Comparison of ENCODE assay signal across 8 cellular contexts in genomic region chr19:10431943-10432735, GRCh38. TPM values are rescaled to one million over a fixed set of nuclear protein-coding genes. Genes with fewer than 3 reads are reported as not detected.
A peak's percentile ranks its signal among the peaks of the same experiment; 100 is the strongest.
DNase-seq lines count a peak whose midpoint lies in the region; ATAC-seq lines count a peak whose summit lies in the region.

No MANE protein-coding gene starts in this region.

- H3K9me2 ChIP-seq in Karpas-422 (replicated peaks; ENCODE audit: insufficient read depth, low read length): no peaks in the 10 kb centered on the region

- H2AFZ ChIP-seq in Karpas-422 (ENCODE audit: low read length): peak overlapping the region; percentile 71; the same call in 1 of the 2 replicates

- no peaks in the 10 kb centered on the region for H3K27me3 Mint-ChIP-seq in natural killer cell treated with Interleukin-12 subunit alpha and Interleukin-12 subunit beta and Interleukin-15 and Interleukin-18, amount 100 ng/mL, for 72 hours

- peak overlapping the region; percentile 48 to 82 (median 70) for H3K27ac ChIP-seq in BLaER1 treated with 17β-estradiol and CSF1 and Interleukin-3, amounts not matched to agents 10 nM and 100 nM
- no peak overlapping the region for H3K27ac ChIP-seq in Karpas-422 (ENCODE audit: low read length)

- no peaks in the 10 kb centered on the region for H3K36me3 ChIP-seq in BLaER1 treated with 17β-estradiol and CSF1 and Interleukin-3, amounts not matched to agents 10 nM and 100 nM
- H3K36me3 ChIP-seq in Karpas-422 (ENCODE audit: insufficient read depth, low read length): no peaks in the 10 kb centered on the region

- H3K4me1 ChIP-seq in BLaER1 treated with 17β-estradiol and CSF1 and Interleukin-3, amounts not matched to agents 10 nM and 100 nM: peaks cover 62 to 92% (median 86%) of the 10 kb centered on the region in 10 experiments
- H3K4me1 ChIP-seq in Karpas-422 (ENCODE audit: low read length): peaks cover 18% of the 10 kb centered on the region

- H3K36me3 Mint-ChIP-seq in natural killer cell treated with Interleukin-12 subunit alpha and Interleukin-12 subunit beta and Interleukin-15 and Interleukin-18, amount 100 ng/mL, for 72 hours: no peaks in the 10 kb centered on the region

- no peaks in the 10 kb centered on the region for H3K79me2 ChIP-seq in Karpas-422 (ENCODE audit: low read length)

- DNase-seq in Karpas-422 (peak; percentile 73), NCI-H1694 (lab: John Stamatoyannopoulos, UW) (no peak)
- peak; percentile 71 for DNase-seq in activated CD8-positive, alpha-beta memory T cell treated with anti-CD3 and anti-CD28 coated beads, Interleukin-2, amount 50 U/mL, for 4 hours
- peak; percentile 81 for DNase-seq in natural killer cell treated with Interleukin-12 subunit alpha and Interleukin-12 subunit beta and Interleukin-15 and Interleukin-18, amount 100 ng/mL, for 72 hours (ENCODE audit: low spot score)

- H3K4me1 Mint-ChIP-seq in natural killer cell treated with Interleukin-12 subunit alpha and Interleukin-12 subunit beta and Interleukin-15 and Interleukin-18, amount 100 ng/mL, for 72 hours (ENCODE audit: low read depth in 2 of 2): peaks cover 50 to 56% of the 10 kb centered on the region in 2 donors

- H3K4me3 Mint-ChIP-seq in natural killer cell treated with Interleukin-12 subunit alpha and Interleukin-12 subunit beta and Interleukin-15 and Interleukin-18, amount 100 ng/mL, for 72 hours: peak overlapping the region; percentile 91

- peak overlapping the region; percentile 84 to 86 for H3K27ac Mint-ChIP-seq in natural killer cell treated with Interleukin-12 subunit alpha and Interleukin-12 subunit beta and Interleukin-15 and Interleukin-18, amount 100 ng/mL, for 72 hours

- H3K9me3 ChIP-seq in BLaER1 treated with 17β-estradiol and CSF1 and Interleukin-3, amounts not matched to agents 10 nM and 100 nM (replicated peaks in 1 of 11): no peaks in the 10 kb centered on the region
- no peaks in the 10 kb centered on the region for H3K9me3 ChIP-seq in Karpas-422 (ENCODE audit: low read length)

- peak overlapping the region; percentile 79 to 98 (median 94) for H3K4me2 ChIP-seq in BLaER1 treated with 17β-estradiol and CSF1 and Interleukin-3, amounts not matched to agents 10 nM and 100 nM
- peak overlapping the region; percentile 71 for H3K4me2 ChIP-seq in Karpas-422 (ENCODE audit: low read depth, low read length, poor library complexity, severe bottlenecking)

- ATAC-seq in esophagus mucosa (peak; percentile 24), GM21515 (IDR thresholded peaks at IDR 0.05; ENCODE audit: unreplicated experiment) (no peak), HG03442 (IDR thresholded peaks at IDR 0.05; ENCODE audit: unreplicated experiment) (no peak)
- ATAC-seq in natural killer cell treated with Interleukin-12 subunit alpha and Interleukin-12 subunit beta and Interleukin-15 and Interleukin-18, amount 100 ng/mL, for 72 hours: peak; percentile 55 to 67

- peak overlapping the region; percentile 55 to 82 (median 69) for H3K9ac ChIP-seq in BLaER1 treated with 17β-estradiol and CSF1 and Interleukin-3, amounts not matched to agents 10 nM and 100 nM
- peak overlapping the region; percentile 53 for H3K9ac ChIP-seq in Karpas-422 (ENCODE audit: low read length)

- H3K27me3 ChIP-seq in BLaER1 treated with 17β-estradiol and CSF1 and Interleukin-3, amounts not matched to agents 10 nM and 100 nM: peaks cover 0 to 13% (median 0%) of the 10 kb centered on the region in 11 experiments; a peak in 4 of 22 replicates
- no peaks in the 10 kb centered on the region for H3K27me3 ChIP-seq in Karpas-422 (ENCODE audit: low read length)

- peaks cover 0 to 68% (median 7%) of the 10 kb centered on the region in 11 experiments; a peak in 8 of 22 replicates for H4K20me1 ChIP-seq in BLaER1 treated with 17β-estradiol and CSF1 and Interleukin-3, amounts not matched to agents 10 nM and 100 nM
- 0 out of 2 replicates have a peak, but pooled peaks cover 3% of the 10 kb centered on the region for H4K20me1 ChIP-seq in Karpas-422 (ENCODE audit: insufficient read depth, low read depth, low read length)

- peak overlapping the region; percentile 39 to 66 (median 54) for H3K4me3 ChIP-seq in BLaER1 treated with 17β-estradiol and CSF1 and Interleukin-3, amounts not matched to agents 10 nM and 100 nM
- peak overlapping the region; percentile 66 for H3K4me3 ChIP-seq in Karpas-422 (ENCODE audit: low read length)

- peaks cover 5% of the 10 kb centered on the region for H3K9me3 Mint-ChIP-seq in natural killer cell treated with Interleukin-12 subunit alpha and Interleukin-12 subunit beta and Interleukin-15 and Interleukin-18, amount 100 ng/mL, for 72 hours

RNA-seq across cellular contexts. Expression of gene PDE4A, which starts 11.8 kb away (rescaled TPM):
- total RNA-seq in Karpas-422 (2014; rRNA removed; shearing (Covaris generic); ENCODE audit: low replicate concordance): 2.6 and 2.9 TPM in 2 replicates
- total RNA-seq in esophagus mucosa: 0.92 TPM
- total RNA-seq in natural killer cell treated with Interleukin-12 subunit alpha and Interleukin-12 subunit beta and Interleukin-15 and Interleukin-18, amount 100 ng/mL, for 72 hours: 10 to 100 TPM; 14.5 to 46.6 TPM

RNA-seq across cellular contexts. Expression of gene CDC37, which starts 28.8 kb away (rescaled TPM):
- total RNA-seq in Karpas-422 (2014; rRNA removed; shearing (Covaris generic); ENCODE audit: low replicate concordance): 86.3 and 225 TPM in 2 replicates
- total RNA-seq in esophagus mucosa: 86.5 TPM
- 100 to 1,000 TPM; 228 to 368 TPM for total RNA-seq in natural killer cell treated with Interleukin-12 subunit alpha and Interleukin-12 subunit beta and Interleukin-15 and Interleukin-18, amount 100 ng/mL, for 72 hours

RNA-seq across cellular contexts. Expression of gene TYK2, which starts 51.8 kb away (rescaled TPM):
- 108 and 158 TPM in 2 replicates for total RNA-seq in Karpas-422 (2014; rRNA removed; shearing (Covaris generic); ENCODE audit: low replicate concordance)
- total RNA-seq in esophagus mucosa: 51.1 TPM
- 100 to 1,000 TPM; 310 to 453 TPM for total RNA-seq in natural killer cell treated with Interleukin-12 subunit alpha and Interleukin-12 subunit beta and Interleukin-15 and Interleukin-18, amount 100 ng/mL, for 72 hours

Comparison
In these comparisons a context has a peak if more than half of its experiments do, and no peak if none do; other contexts are left out.
1. ATAC-seq: peak in esophagus mucosa (single experiment) and natural killer cell treated with Interleukin-12 subunit alpha and Interleukin-12 subunit beta and Interleukin-15 and Interleukin-18, amount 100 ng/mL, for 72 hours (2 of 2); none in GM21515 (single experiment) and HG03442 (single experiment).